2 cellular contexts compared by ENCODE assay signal in genomic region chr2:177329035-177329434, GRCh38.
TF ChIP-seq lines count a peak whose summit lies in the region.

No MANE protein-coding gene starts in this region.

TF ChIP-seq in IMR-90, 13 proteins besides CTCF, POLR2A, EP300 and RAD21:
- TF ChIP-seq MAZ (IDR thresholded peaks at IDR 0.05; ENCODE audit: borderline replicate concordance, low read depth, low read length): no peak
- TF ChIP-seq CHD1 (IDR thresholded peaks at IDR 0.05; ENCODE audit: low read depth, low read length): no peak
- no peak for TF ChIP-seq ELK1 (IDR thresholded peaks at IDR 0.05; ENCODE audit: borderline replicate concordance, low read depth, low read length)
- TF ChIP-seq RFX5 (IDR thresholded peaks at IDR 0.05; ENCODE audit: low read depth, low read length): no peak

TF ChIP-seq in K562, 482 proteins besides CTCF, POLR2A, EP300 and RAD21 (continued from another document):
- TF ChIP-seq PBX2 (CRISPR knock-in tag; IDR thresholded peaks at IDR 0.05; ENCODE audit: low read depth) (peak; percentile 43; the same call in 1 of the 2 replicates), PBX2 (tag; conservative IDR thresholded peaks at IDR 0.05; ENCODE audit: low read depth) (peak; percentile 80), POLR2H (tag; IDR thresholded peaks at IDR 0.05; ENCODE audit: low read depth) (no peak), ZNF551 (CRISPR knock-in tag; IDR thresholded peaks at IDR 0.05) (no peak), MEIS2 (IDR thresholded peaks at IDR 0.05; ENCODE audit: partially characterized antibody) (peak; percentile 88), RBBP5 (IDR thresholded peaks at IDR 0.05; ENCODE audit: borderline replicate concordance, insufficient read depth, low read length, poor library complexity, severe bottlenecking) (no peak), MYNN (IDR thresholded peaks at IDR 0.05) (no peak), MYNN (CRISPR knock-in tag; IDR thresholded peaks at IDR 0.05) (no peak), HNRNPLL (IDR thresholded peaks at IDR 0.05; ENCODE audit: low read depth, low read length, poor library complexity, severe bottlenecking) (no peak), EGR1 (conservative IDR thresholded peaks at IDR 0.05) (peak; percentile 66), ZNF764 (CRISPR knock-in tag; IDR thresholded peaks at IDR 0.05; ENCODE audit: low read depth) (no peak), CC2D1A (IDR thresholded peaks at IDR 0.05) (peak; percentile 68), CREBBP (IDR thresholded peaks at IDR 0.05; ENCODE audit: low read depth, low read length) (no peak), PKNOX1 (IDR thresholded peaks at IDR 0.05) (peak; percentile 96), CHAMP1 (IDR thresholded peaks at IDR 0.05) (peak; percentile 36; the same call in 1 of the 2 replicates), GATAD2A (IDR thresholded peaks at IDR 0.05) (no peak), PREB (CRISPR knock-in tag; IDR thresholded peaks at IDR 0.05) (no peak)
